ENCODE assay signal across 31 cellular contexts in genomic region chr7:147640821-147641220, GRCh38.
"Had no signal": no experiment of that assay in that cellular context is flagged by ENCODE, and none has a peak within 500 bp of the region (broad histone marks: within the 10 kb centered on the region; RNA-seq: fewer than 3 reads in every experiment).

No MANE protein-coding gene starts in this region.

- H3K27ac ChIP-seq: brain microvascular endothelial cell, coronary artery, foreskin keratinocyte, gastrocnemius medialis, WERI-Rb-1 had no signal

- H3K9me3 ChIP-seq: gastrocnemius medialis had no signal

- H3K4me3 ChIP-seq: coronary artery, gastrocnemius medialis had no signal

- ATAC-seq: activated CD4-positive, alpha-beta T cell treated with anti-CD3 and anti-CD28 coated beads for 36 hours; activated T-cell treated with anti-CD3 and anti-CD28 coated beads, Interleukin-2, amount 50 U/mL, for 72 hours; esophagus mucosa; foreskin keratinocyte; gastrocnemius medialis; T-helper 17 cell had no signal

- H3K27ac Mint-ChIP-seq: activated CD4-positive, alpha-beta memory T cell treated with anti-CD3 and anti-CD28 coated beads for 36 hours; activated CD4-positive, alpha-beta T cell treated with anti-CD3 and anti-CD28 coated beads for 36 hours; activated CD4-positive, alpha-beta T cell treated with anti-CD3 and anti-CD28 coated beads, Interleukin-2, amount 10 ng/mL, durations not matched to agents 24 days and 14 days; activated naive CD4-positive, alpha-beta T cell treated with anti-CD3 and anti-CD28 coated beads, Interleukin-2, amount 10 ng/mL, durations not matched to agents 7 days and 5 days; activated naive CD8-positive, alpha-beta T cell; activated T-cell treated with anti-CD3 and anti-CD28 coated beads, Interleukin-2, amount 50 U/mL, for 24 hours; activated T-cell treated with anti-CD3 and anti-CD28 coated beads, Interleukin-2, amount 50 U/mL, for 72 hours; dendritic cell treated with granulocyte-macrophage colony-stimulating factor and Interleukin-4, amounts not matched to agents 40 ng/mL and 50 ng/mL, for 4 days; endodermal cell; T-helper 17 cell; T-helper 2 cell treated with Interferon-gamma antibody and Interleukin-4, amounts not matched to agents 5 μg/mL and 100 μg/mL, for 36 hours had no signal

- H3K4me1 ChIP-seq: foreskin keratinocyte, gastrocnemius medialis had no signal

- H3K4me3 Mint-ChIP-seq: activated CD4-positive, alpha-beta memory T cell treated with anti-CD3 and anti-CD28 coated beads for 36 hours; activated CD4-positive, alpha-beta T cell treated with anti-CD3 and anti-CD28 coated beads for 36 hours; activated CD4-positive, alpha-beta T cell treated with anti-CD3 and anti-CD28 coated beads, Interleukin-2, amount 10 ng/mL, durations not matched to agents 24 days and 14 days; activated naive CD4-positive, alpha-beta T cell treated with anti-CD3 and anti-CD28 coated beads, Interleukin-2, amount 10 ng/mL, durations not matched to agents 7 days and 5 days; activated naive CD8-positive, alpha-beta T cell; activated T-cell treated with anti-CD3 and anti-CD28 coated beads, Interleukin-2, amount 50 U/mL, for 24 hours; activated T-cell treated with anti-CD3 and anti-CD28 coated beads, Interleukin-2, amount 50 U/mL, for 72 hours; central memory CD8-positive, alpha-beta T cell; dendritic cell treated with granulocyte-macrophage colony-stimulating factor and Interleukin-4, amounts not matched to agents 40 ng/mL and 50 ng/mL, for 4 days; endodermal cell; T-helper 17 cell; T-helper 2 cell treated with Interferon-gamma antibody and Interleukin-4, amounts not matched to agents 5 μg/mL and 100 μg/mL, for 36 hours had no signal

- H3K36me3 Mint-ChIP-seq: activated CD4-positive, alpha-beta memory T cell treated with anti-CD3 and anti-CD28 coated beads for 36 hours; activated naive CD4-positive, alpha-beta T cell treated with anti-CD3 and anti-CD28 coated beads, Interleukin-2, amount 10 ng/mL, durations not matched to agents 7 days and 5 days; activated naive CD8-positive, alpha-beta T cell had no signal

- H3K27me3 Mint-ChIP-seq: activated CD4-positive, alpha-beta memory T cell treated with anti-CD3 and anti-CD28 coated beads for 36 hours; activated CD4-positive, alpha-beta T cell treated with anti-CD3 and anti-CD28 coated beads for 36 hours; activated CD4-positive, alpha-beta T cell treated with anti-CD3 and anti-CD28 coated beads, Interleukin-2, amount 10 ng/mL, durations not matched to agents 24 days and 14 days; activated naive CD4-positive, alpha-beta T cell treated with anti-CD3 and anti-CD28 coated beads, Interleukin-2, amount 10 ng/mL, durations not matched to agents 7 days and 5 days; activated naive CD8-positive, alpha-beta T cell; activated T-cell treated with anti-CD3 and anti-CD28 coated beads, Interleukin-2, amount 50 U/mL, for 24 hours; central memory CD8-positive, alpha-beta T cell; dendritic cell treated with granulocyte-macrophage colony-stimulating factor and Interleukin-4, amounts not matched to agents 40 ng/mL and 50 ng/mL, for 4 days; T-helper 17 cell had no signal

- DNase-seq: activated CD4-positive, alpha-beta memory T cell treated with anti-CD3 and anti-CD28 coated beads for 36 hours; activated CD4-positive, alpha-beta T cell treated with anti-CD3 and anti-CD28 coated beads for 36 hours; activated CD4-positive, alpha-beta T cell treated with anti-CD3 and anti-CD28 coated beads, Interleukin-2, amount 10 ng/mL, durations not matched to agents 24 days and 14 days; activated CD4-positive, CD25-positive, alpha-beta regulatory T cell; activated CD4-positive, CD25-positive, alpha-beta regulatory T cell treated with anti-CD3 and anti-CD28 coated beads, Interleukin-2, amount 50 U/mL, for 72 hours; activated CD8-positive, alpha-beta memory T cell treated with anti-CD3 and anti-CD28 coated beads, Interleukin-2, amount 50 U/mL, for 48 hours; activated gamma-delta T cell; activated naive CD4-positive, alpha-beta T cell; activated naive CD4-positive, alpha-beta T cell treated with anti-CD3 and anti-CD28 coated beads, Interleukin-2, amount 10 ng/mL, durations not matched to agents 7 days and 5 days; activated T-cell treated with anti-CD3 and anti-CD28 coated beads for 4 hours; activated T-cell treated with anti-CD3 and anti-CD28 coated beads, Interleukin-2, amount 50 U/mL, for 24 hours; activated T-cell treated with anti-CD3 and anti-CD28 coated beads, Interleukin-2, amount 50 U/mL, for 72 hours; amniotic stem cell; anterior cingulate cortex; brain microvascular endothelial cell; dorsolateral prefrontal cortex; effector memory CD4-positive, alpha-beta T cell; endodermal cell; foreskin keratinocyte; gastrocnemius medialis; glutamatergic neuron; T-helper 1 cell; T-helper 17 cell; T1000; WERI-Rb-1 had no signal

- H3K9me3 Mint-ChIP-seq: endodermal cell had no signal

- H3K4me1 Mint-ChIP-seq: activated CD4-positive, alpha-beta T cell treated with anti-CD3 and anti-CD28 coated beads for 36 hours; activated CD4-positive, alpha-beta T cell treated with anti-CD3 and anti-CD28 coated beads, Interleukin-2, amount 10 ng/mL, durations not matched to agents 24 days and 14 days; activated naive CD4-positive, alpha-beta T cell treated with anti-CD3 and anti-CD28 coated beads, Interleukin-2, amount 10 ng/mL, durations not matched to agents 7 days and 5 days; central memory CD8-positive, alpha-beta T cell; T-helper 17 cell had no signal

- H3K36me3 ChIP-seq: brain microvascular endothelial cell, gastrocnemius medialis, WERI-Rb-1 had no signal

- H3K27me3 ChIP-seq: brain microvascular endothelial cell, dorsolateral prefrontal cortex, foreskin keratinocyte, gastrocnemius medialis had no signal
